Comparison of ENCODE assay signal across 12 cellular contexts in genomic region chr9:115207003-115207837, GRCh38.
DNase-seq lines count a peak whose midpoint lies in the region; ATAC-seq lines count a peak whose summit lies in the region.
"Had no signal": no experiment of that assay in that cellular context is flagged by ENCODE, and none has a peak within 500 bp of the region (broad histone marks: within the 10 kb centered on the region; RNA-seq: fewer than 3 reads in every experiment).

No MANE protein-coding gene starts in this region.

- no peaks in the 10 kb centered on the region for H3K27me3 ChIP-seq in trophoblast cell (ENCODE audit: insufficient read depth, low read length)
- H3K27me3 ChIP-seq: adrenal gland, MG63 had no signal

- CTCF ChIA-PET in activated CD4-positive, alpha-beta T cell treated with anti-CD3 and anti-CD28 coated beads, Interleukin-2, amount 10 ng/mL, durations not matched to agents 7 days and 5 days (lab: Charles Lee), result interaction anchor here (1.6 kb wide), 1 partner anchor 26 kb away, joined by 5 read pairs; no protein-coding TSS in a partner anchor

- peak overlapping the region; percentile 6 for H2BK120ac ChIP-seq in trophoblast cell (ENCODE audit: insufficient read depth, low read length, poor library complexity)

- peak overlapping the region; percentile 85 for H3K27ac Mint-ChIP-seq in activated CD4-positive, alpha-beta T cell treated with anti-CD3 and anti-CD28 coated beads, Interleukin-2, amount 10 ng/mL, durations not matched to agents 24 days and 14 days
- H3K27ac Mint-ChIP-seq in activated CD4-positive, alpha-beta T cell treated with anti-CD3 and anti-CD28 coated beads, Interleukin-2, amount 10 ng/mL, durations not matched to agents 7 days and 5 days, result no peak overlapping the region
- H3K27ac Mint-ChIP-seq: stimulated activated naive B cell treated with anti-CD40 and anti-IgM and Interleukin-4, amounts not matched to agents 10 μg/mL and 1 μg/mL and 100 μg/mL, for 72 hours had no signal

- peaks cover 11% of the 10 kb centered on the region for H3K79me1 ChIP-seq in trophoblast cell (ENCODE audit: low read length)

- H2AFZ ChIP-seq in trophoblast cell (ENCODE audit: insufficient read depth, low read length, poor library complexity), result no peak overlapping the region

- intact Hi-C loops in activated CD4-positive, alpha-beta T cell treated with anti-CD3 and anti-CD28 coated beads, Interleukin-2, amount 10 ng/mL, durations not matched to agents 24 days and 14 days (cut with micrococcal nuclease), result loop anchor here (1.0 to 10.0 kb wide), 7 partner anchors 65 to 822 kb away; partner anchors contain the start of gene AKNA

- H3K79me2 ChIP-seq in trophoblast cell (ENCODE audit: control insufficient read depth, insufficient read depth, low read length, poor library complexity), result no peaks in the 10 kb centered on the region

- no peaks in the 10 kb centered on the region for H3K36me3 Mint-ChIP-seq in activated CD4-positive, alpha-beta T cell treated with anti-CD3 and anti-CD28 coated beads, Interleukin-2, amount 10 ng/mL, durations not matched to agents 24 days and 14 days (ENCODE audit: low read depth)
- no peaks in the 10 kb centered on the region for H3K36me3 Mint-ChIP-seq in activated CD4-positive, alpha-beta T cell treated with anti-CD3 and anti-CD28 coated beads, Interleukin-2, amount 10 ng/mL, durations not matched to agents 7 days and 5 days (ENCODE audit: low read depth)
- H3K36me3 Mint-ChIP-seq: stimulated activated naive B cell treated with anti-CD40 and anti-IgM and Interleukin-4, amounts not matched to agents 10 μg/mL and 1 μg/mL and 100 μg/mL, for 72 hours had no signal

- H3K27ac ChIP-seq in trophoblast cell (ENCODE audit: low read depth, low read length), result peak overlapping the region; percentile 51
- H3K27ac ChIP-seq: adrenal gland, heart right ventricle had no signal

- H3K9me3 Mint-ChIP-seq in activated CD4-positive, alpha-beta T cell treated with anti-CD3 and anti-CD28 coated beads, Interleukin-2, amount 10 ng/mL, durations not matched to agents 24 days and 14 days, result no peaks in the 10 kb centered on the region
- no peaks in the 10 kb centered on the region for H3K9me3 Mint-ChIP-seq in activated CD4-positive, alpha-beta T cell treated with anti-CD3 and anti-CD28 coated beads, Interleukin-2, amount 10 ng/mL, durations not matched to agents 7 days and 5 days
- H3K9me3 Mint-ChIP-seq: stimulated activated naive B cell treated with anti-CD40 and anti-IgM and Interleukin-4, amounts not matched to agents 10 μg/mL and 1 μg/mL and 100 μg/mL, for 72 hours had no signal

- no peak overlapping the region for H4K12ac ChIP-seq in trophoblast cell (ENCODE audit: low read depth, low read length)

- H2AK5ac ChIP-seq in trophoblast cell (ENCODE audit: low read length), result no peak overlapping the region

- DNase-seq in activated CD4-positive, alpha-beta T cell treated with anti-CD3 and anti-CD28 coated beads, Interleukin-2, amount 10 ng/mL, durations not matched to agents 24 days and 14 days, result peak; percentile 63
- no peak for DNase-seq in activated CD4-positive, alpha-beta T cell treated with anti-CD3 and anti-CD28 coated beads, Interleukin-2, amount 10 ng/mL, durations not matched to agents 7 days and 5 days
- peak; percentile 55 for DNase-seq in NCI-H526 treated with DMSO at 0.1 percent for 48 hours (lab: John Stamatoyannopoulos, UW)
- peak; percentile 72 to 84 for DNase-seq in trophoblast cell
- DNase-seq in GM03348 (ENCODE audit: low spot score), result no peak
- no peak for DNase-seq in NCI-H187 (lab: John Stamatoyannopoulos, UW)
- no peak for DNase-seq in activated effector memory CD4-positive, alpha-beta T cell treated with anti-CD3 and anti-CD28 coated beads, Interleukin-2, amount 50 U/mL, for 16 hours
- DNase-seq: heart right ventricle; MG63; stimulated activated naive B cell treated with anti-CD40 and anti-IgM and Interleukin-4, amounts not matched to agents 10 μg/mL and 1 μg/mL and 100 μg/mL, for 72 hours had no signal

- H3K4ac ChIP-seq in trophoblast cell (ENCODE audit: low read depth, low read length), result no peak overlapping the region

- H3K27me3 Mint-ChIP-seq in activated CD4-positive, alpha-beta T cell treated with anti-CD3 and anti-CD28 coated beads, Interleukin-2, amount 10 ng/mL, durations not matched to agents 24 days and 14 days, result peaks cover 10% of the 10 kb centered on the region
- H3K27me3 Mint-ChIP-seq in activated CD4-positive, alpha-beta T cell treated with anti-CD3 and anti-CD28 coated beads, Interleukin-2, amount 10 ng/mL, durations not matched to agents 7 days and 5 days, result peaks cover 13% of the 10 kb centered on the region

- H3K4me1 Mint-ChIP-seq in activated CD4-positive, alpha-beta T cell treated with anti-CD3 and anti-CD28 coated beads, Interleukin-2, amount 10 ng/mL, durations not matched to agents 24 days and 14 days, result peaks cover 38% of the 10 kb centered on the region
- peaks cover 43% of the 10 kb centered on the region for H3K4me1 Mint-ChIP-seq in activated CD4-positive, alpha-beta T cell treated with anti-CD3 and anti-CD28 coated beads, Interleukin-2, amount 10 ng/mL, durations not matched to agents 7 days and 5 days

- H3K9ac ChIP-seq in trophoblast cell (ENCODE audit: low read length), result no peak overlapping the region

- H3K4me3 ChIP-seq in trophoblast cell (ENCODE audit: low read depth, low read length), result no peak overlapping the region
- H3K4me3 ChIP-seq: adrenal gland, heart right ventricle, MG63 had no signal

- peak; percentile 33 for ATAC-seq in HG02623 (IDR thresholded peaks at IDR 0.05; ENCODE audit: unreplicated experiment)
- ATAC-seq: heart right ventricle had no signal

- H2BK12ac ChIP-seq in trophoblast cell (ENCODE audit: low read length), result peak overlapping the region; percentile 82

- POLR2A ChIA-PET in activated CD4-positive, alpha-beta T cell treated with anti-CD3 and anti-CD28 coated beads, Interleukin-2, amount 10 ng/mL, durations not matched to agents 7 days and 5 days (lab: Charles Lee), result interaction anchor here (0.6 kb wide), 1 partner anchor 435 kb away, joined by 3 read pairs; no protein-coding TSS in a partner anchor

- H3K23ac ChIP-seq in trophoblast cell (ENCODE audit: low read length), result no peak overlapping the region

- no peak overlapping the region for H3K4me2 ChIP-seq in trophoblast cell (ENCODE audit: low read length)

- H3K9me3 ChIP-seq in trophoblast cell (ENCODE audit: insufficient read depth, low read depth, low read length), result no peaks in the 10 kb centered on the region
- H3K9me3 ChIP-seq: adrenal gland, heart right ventricle, MG63 had no signal

- peaks cover 6 to 7% of the 10 kb centered on the region in 2 experiments for H3K4me1 ChIP-seq in trophoblast cell (ENCODE audit: control insufficient read depth in 1 of 2, insufficient read depth in 2 of 2, low read length in 2 of 2)

- H3K4me3 Mint-ChIP-seq in activated CD4-positive, alpha-beta T cell treated with anti-CD3 and anti-CD28 coated beads, Interleukin-2, amount 10 ng/mL, durations not matched to agents 24 days and 14 days, result peak overlapping the region; percentile 55
- no peak overlapping the region for H3K4me3 Mint-ChIP-seq in activated CD4-positive, alpha-beta T cell treated with anti-CD3 and anti-CD28 coated beads, Interleukin-2, amount 10 ng/mL, durations not matched to agents 7 days and 5 days
- H3K4me3 Mint-ChIP-seq: stimulated activated naive B cell treated with anti-CD40 and anti-IgM and Interleukin-4, amounts not matched to agents 10 μg/mL and 1 μg/mL and 100 μg/mL, for 72 hours had no signal

- H3K14ac ChIP-seq in trophoblast cell (ENCODE audit: low read length), result peak overlapping the region; percentile 49

- no peaks in the 10 kb centered on the region for H3K36me3 ChIP-seq in trophoblast cell (ENCODE audit: control insufficient read depth in 1 of 2, insufficient read depth in 2 of 2, low read length in 2 of 2)
- H3K36me3 ChIP-seq: adrenal gland, heart right ventricle, MG63 had no signal

- H4K91ac ChIP-seq in trophoblast cell (ENCODE audit: low read depth, low read length), result no peak overlapping the region

- no peak overlapping the region for H3K18ac ChIP-seq in trophoblast cell (ENCODE audit: low read length)

- H2BK5ac ChIP-seq in trophoblast cell (ENCODE audit: low read depth, low read length, poor library complexity), result peak overlapping the region; percentile 54

- H4K8ac ChIP-seq in trophoblast cell (ENCODE audit: low read depth, low read length), result no peak overlapping the region

- no CpG with 5 or more reads among the region's 3 CpGs for WGBS in trophoblast cell (ENCODE audit: extremely low coverage, insufficient coverage, insufficient read length)

Comparison
In these comparisons a context has a peak if more than half of its experiments do, and no peak if none do; other contexts are left out.
1. DNase-seq: peak in activated CD4-positive, alpha-beta T cell treated with anti-CD3 and anti-CD28 coated beads, Interleukin-2, amount 10 ng/mL, durations not matched to agents 24 days and 14 days (single experiment), NCI-H526 treated with DMSO at 0.1 percent for 48 hours (single experiment) and trophoblast cell (2 of 2); none in activated CD4-positive, alpha-beta T cell treated with anti-CD3 and anti-CD28 coated beads, Interleukin-2, amount 10 ng/mL, durations not matched to agents 7 days and 5 days (single experiment), GM03348 (single experiment), NCI-H187 (0 of 2) and activated effector memory CD4-positive, alpha-beta T cell treated with anti-CD3 and anti-CD28 coated beads, Interleukin-2, amount 50 U/mL, for 16 hours (single experiment).